Comparison of ENCODE assay signal across 8 cellular contexts in genomic region chr5:140564196-140565023, GRCh38. TPM values are rescaled to one million over a fixed set of nuclear protein-coding genes. Genes with fewer than 3 reads are reported as not detected.
DNase-seq lines count a peak whose midpoint lies in the region; ATAC-seq and TF ChIP-seq lines count a peak whose summit lies in the region.

APBB3 (minus strand) TSS chr5:140564598; CDS start chr5:140564245, 353 bp downstream.
SLC35A4 (plus strand) TSS chr5:140564828; CDS start chr5:140567170, 2,342 bp downstream.

- H3K27ac ChIP-seq in HUES64 (ENCODE audit: low read depth, low read length) (peak within 1 kb of the TSS; percentile 81), OCI-LY3 (ENCODE audit: low read length) (peak within 1 kb of the TSS; percentile 60)

- H3K4me3 Mint-ChIP-seq in endothelial cell (ENCODE audit: unreplicated experiment) (peak within 1 kb of the TSS; percentile 99), mesothelial cell of epicardium (peak within 1 kb of the TSS; percentile 90)

- H3K36me3 ChIP-seq in HUES64 (ENCODE audit: insufficient read depth, low read length) (peaks cover 24% of the 10 kb centered on the region), OCI-LY3 (replicated peaks; ENCODE audit: low read depth, low read length) (no peaks in the 10 kb centered on the region)

- WGBS in HUES64, result under 1% methylated on average over 74 of the region's 74 CpGs

- peak within 1 kb of the TSS; percentile 93 for H3K4me3 ChIP-seq in HUES64 (ENCODE audit: low read length)
- H3K4me3 ChIP-seq in OCI-LY3 (ENCODE audit: low read length), result peak within 1 kb of the TSS; percentile 100

- in situ Hi-C loops in Caki2 (cut with HindIII; ENCODE audit: low pct_unique_long_range_greater_than_20kb, low sequenced_read_pairs), result no loop called here

- no peak for TF ChIP-seq CTCF in OCI-LY3 (IDR thresholded peaks at IDR 0.05; ENCODE audit: low read depth, low read length)
- TF ChIP-seq CTCF in endothelial cell (IDR thresholded peaks at IDR 0.05; ENCODE audit: unreplicated experiment), result no peak
- TF ChIP-seq CTCF in mesothelial cell of epicardium (IDR thresholded peaks at IDR 0.05; ENCODE audit: unreplicated experiment), result no peak

- H3K27me3 Mint-ChIP-seq in endothelial cell (ENCODE audit: unreplicated experiment) (peaks cover 37% of the 10 kb centered on the region), mesothelial cell of epicardium (ENCODE audit: low read depth) (no peaks in the 10 kb centered on the region)

- H3K27ac Mint-ChIP-seq in endothelial cell (ENCODE audit: unreplicated experiment), result peak within 1 kb of the TSS; percentile 84
- H3K27ac Mint-ChIP-seq in mesothelial cell of epicardium, result peak within 1 kb of the TSS; percentile 97

- H3K36me3 Mint-ChIP-seq in endothelial cell (ENCODE audit: low read depth, unreplicated experiment) (peaks cover 33% of the 10 kb centered on the region), mesothelial cell of epicardium (peaks cover 16% of the 10 kb centered on the region)

- ATAC-seq in GM21423 (IDR thresholded peaks at IDR 0.05; ENCODE audit: unreplicated experiment), result peak; percentile 89

- H3K4me1 ChIP-seq in HUES64 (ENCODE audit: insufficient read depth, low read length) (peaks cover 5% of the 10 kb centered on the region; the same call in 1 of the 2 replicates), OCI-LY3 (ENCODE audit: low read length) (peaks cover 28% of the 10 kb centered on the region)

- H3K4me2 ChIP-seq in OCI-LY3 (ENCODE audit: low read length), result peak within 1 kb of the TSS; percentile 99

- DNase-seq in Caki2 (ENCODE audit: low read depth), result peak; percentile 98
- DNase-seq in activated CD8-positive, alpha-beta memory T cell treated with anti-CD3 and anti-CD28 coated beads, Interleukin-2, amount 50 U/mL, for 48 hours, result peak; percentile 93
- peak; percentile 87 for DNase-seq in endothelial cell (ENCODE audit: low spot score)
- DNase-seq in mesothelial cell of epicardium (ENCODE audit: low spot score in 2 of 2, unreplicated experiment in 2 of 2), result peak; percentile 80 to 91
- DNase-seq in stimulated activated CD8-positive, alpha-beta memory T cell treated with anti-CD3 and anti-CD28 coated beads, Interleukin-15, amount 100 ng/mL, for 48 hours (ENCODE audit: low read depth in 2 of 2), result peak; percentile 92 to 95

- peak within 1 kb of the TSS; percentile 79 for H3K9ac ChIP-seq in HUES64 (ENCODE audit: low read depth, low read length)
- peak within 1 kb of the TSS; percentile 96 for H3K9ac ChIP-seq in OCI-LY3 (ENCODE audit: low read length)

- no peaks in the 10 kb centered on the region for H3K9me3 ChIP-seq in HUES64 (ENCODE audit: insufficient read depth, low read depth, low read length)
- H3K9me3 ChIP-seq in OCI-LY3 (ENCODE audit: insufficient read depth, low read length), result no peaks in the 10 kb centered on the region

- H3K9me3 Mint-ChIP-seq in endothelial cell (ENCODE audit: unreplicated experiment), result no peaks in the 10 kb centered on the region
- no peaks in the 10 kb centered on the region for H3K9me3 Mint-ChIP-seq in mesothelial cell of epicardium

- H3K79me2 ChIP-seq in OCI-LY3 (ENCODE audit: low read length), result peaks cover 26% of the 10 kb centered on the region

- no peaks in the 10 kb centered on the region for H4K20me1 ChIP-seq in OCI-LY3 (ENCODE audit: insufficient read depth, low read length)

- H3K4me1 Mint-ChIP-seq in endothelial cell (ENCODE audit: unreplicated experiment) (peaks cover 23% of the 10 kb centered on the region), mesothelial cell of epicardium (peaks cover 23% of the 10 kb centered on the region)

- H3K27me3 ChIP-seq in HUES64 (ENCODE audit: insufficient read depth, low read length), result no peaks in the 10 kb centered on the region
- no peaks in the 10 kb centered on the region for H3K27me3 ChIP-seq in OCI-LY3 (ENCODE audit: low read depth, low read length)

- H2AFZ ChIP-seq in OCI-LY3 (ENCODE audit: low read depth, low read length), result peak within 1 kb of the TSS; percentile 82; the same call in 1 of the 2 replicates

RNA-seq across cellular contexts. Expression of gene APBB3, which starts in this region (rescaled TPM):
- 3.2 and 7.2 TPM in 2 replicates for total RNA-seq in Caki2 (2014; rRNA removed; shearing (Covaris generic); ENCODE audit: low replicate concordance)
- polyA plus RNA-seq in HUES64 (2013, experiment 1 of 2), result 8.3 TPM
- 7.0 TPM for polyA plus RNA-seq in HUES64 (2013, experiment 2 of 2)
- total RNA-seq in endothelial cell (ENCODE audit: unreplicated experiment), result 24.6 TPM
- total RNA-seq in mesothelial cell of epicardium, result 59.9 to 68.5 TPM (median 63.6 TPM) in 3 replicates

RNA-seq across cellular contexts. Expression of gene SLC35A4, which starts in this region (rescaled TPM):
- total RNA-seq in Caki2 (2014; rRNA removed; shearing (Covaris generic); ENCODE audit: low replicate concordance), result 21.3 and 30.5 TPM in 2 replicates
- 65.3 TPM for polyA plus RNA-seq in HUES64 (2013, experiment 1 of 2)
- 60.4 TPM for polyA plus RNA-seq in HUES64 (2013, experiment 2 of 2)
- total RNA-seq in endothelial cell (ENCODE audit: unreplicated experiment), result 91.2 TPM
- 56.5 to 62.2 TPM (median 61.5 TPM) in 3 replicates for total RNA-seq in mesothelial cell of epicardium

Comparison
In these comparisons a context has a peak if more than half of its experiments do, and no peak if none do; other contexts are left out.
1. Peak in every context shown above with its lines: DNase-seq, ATAC-seq, H3K4me3 ChIP-seq and H3K27ac ChIP-seq.